8 cellular contexts compared by ENCODE assay signal in genomic region chr10:83680470-83680891, GRCh38.
A peak's percentile ranks its signal among the peaks of the same experiment; 100 is the strongest.
DNase-seq lines count a peak whose midpoint lies in the region; ATAC-seq and TF ChIP-seq lines count a peak whose summit lies in the region.
"Had no signal": no experiment of that assay in that cellular context is flagged by ENCODE, and none has a peak within 500 bp of the region (broad histone marks: within the 10 kb centered on the region; RNA-seq: fewer than 3 reads in every experiment).

No MANE protein-coding gene starts in this region.

- peaks cover 0 to 1% of the 10 kb centered on the region in 2 donors for H3K9me3 Mint-ChIP-seq in effector memory CD8-positive, alpha-beta T cell

- H3K27ac ChIP-seq in sigmoid colon (no peak overlapping the region), left ventricle myocardium inferior (replicated peaks) (no peak overlapping the region)

- H3K27me3 ChIP-seq in sigmoid colon (no peaks in the 10 kb centered on the region), left ventricle myocardium inferior (ENCODE audit: low read depth) (no peaks in the 10 kb centered on the region)

- TF ChIP-seq EP300 in sigmoid colon (IDR thresholded peaks at IDR 0.05): no peak

- intact Hi-C loops in sigmoid colon (cut with DNase I): no loop called here
- intact Hi-C loops in left ventricle myocardium inferior (cut with micrococcal nuclease): no loop called here

- H3K4me3 Mint-ChIP-seq in effector memory CD8-positive, alpha-beta T cell: peak overlapping the region; percentile 22 to 47

- peaks cover 3 to 18% of the 10 kb centered on the region in 2 donors for H3K4me1 Mint-ChIP-seq in effector memory CD8-positive, alpha-beta T cell (ENCODE audit: low read depth in 2 of 2)

- peak in 1 of 3 experiments; percentile 3 for DNase-seq in effector memory CD8-positive, alpha-beta T cell
- no peak for DNase-seq in sigmoid colon
- DNase-seq in left ventricle myocardium inferior: no peak
- no peak for DNase-seq in HEK293T (ENCODE audit: extremely low spot score)
- DNase-seq: NCI-H2227 treated with DMSO at 0.1 percent for 48 hours had no signal

- H3K4me1 ChIP-seq in sigmoid colon (peaks cover 0 to 6% (median 0%) of the 10 kb centered on the region in 4 donors), left ventricle myocardium inferior (no peaks in the 10 kb centered on the region)

- peak overlapping the region; percentile 3 to 54 for H3K27ac Mint-ChIP-seq in effector memory CD8-positive, alpha-beta T cell

- CTCF ChIA-PET in HEK293T (lab: Yijun Ruan, JAX): no interaction called here

- H3K36me3 ChIP-seq in sigmoid colon (no peaks in the 10 kb centered on the region), left ventricle myocardium inferior (no peaks in the 10 kb centered on the region)

- WGBS in sigmoid colon, 2 donors: 64 to 75% methylated on average over 7 of the region's 7 CpGs

- H3K27me3 Mint-ChIP-seq in effector memory CD8-positive, alpha-beta T cell: no peaks in the 10 kb centered on the region

- H3K36me3 Mint-ChIP-seq in effector memory CD8-positive, alpha-beta T cell (ENCODE audit: insufficient read depth): no peaks in the 10 kb centered on the region

- H3K9me3 ChIP-seq in sigmoid colon (no peaks in the 10 kb centered on the region), left ventricle myocardium inferior (replicated peaks) (no peaks in the 10 kb centered on the region)

- H3K4me3 ChIP-seq in sigmoid colon (no peak overlapping the region), left ventricle myocardium inferior (no peak overlapping the region)

- POLR2A ChIA-PET in HEK293T (lab: Yijun Ruan, JAX): no interaction called here

- TF ChIP-seq POLR2A in sigmoid colon (IDR thresholded peaks at IDR 0.05): no peak

- TF ChIP-seq CTCF in sigmoid colon (IDR thresholded peaks at IDR 0.05) (no peak), left ventricle myocardium inferior (IDR thresholded peaks at IDR 0.05; ENCODE audit: borderline replicate concordance) (no peak)

- ATAC-seq in GM18870 (IDR thresholded peaks at IDR 0.05; ENCODE audit: unreplicated experiment) (peak; percentile 94), GM21447 (IDR thresholded peaks at IDR 0.05; ENCODE audit: unreplicated experiment) (peak; percentile 99), HG03354 (IDR thresholded peaks at IDR 0.05; ENCODE audit: poor library complexity, severe bottlenecking, unreplicated experiment) (peak; percentile 95)
- ATAC-seq in effector memory CD8-positive, alpha-beta T cell (replicated peaks): peak; percentile 80

TF ChIP-seq in HEK293T, 16 proteins besides CTCF, POLR2A, EP300 and RAD21:
- TF ChIP-seq BHLHE40 (IDR thresholded peaks at IDR 0.05; ENCODE audit: borderline replicate concordance) (no peak), ARNT (IDR thresholded peaks at IDR 0.05) (no peak)
TF ChIP-seq in HEK293T: peak in this region for 0.
